In genomic region chr1:65149391-65149729, GRCh38 we compare ENCODE assay signal across 8 cellular contexts. TPM values are rescaled to one million over a fixed set of nuclear protein-coding genes. Genes with fewer than 3 reads are reported as not detected.
A peak's percentile ranks its signal among the peaks of the same experiment; 100 is the strongest.
DNase-seq lines count a peak whose midpoint lies in the region; ATAC-seq, FAIRE-seq and TF ChIP-seq lines count a peak whose summit lies in the region.

No MANE protein-coding gene starts in this region.

- no peak for TF ChIP-seq POLR2A in GM12878 (IDR thresholded peaks at IDR 0.05; ENCODE audit: low read depth, low read length)

- ATAC-seq in GM12878 (no peak), HG02571 (IDR thresholded peaks at IDR 0.05; ENCODE audit: unreplicated experiment) (no peak), GM21526 (IDR thresholded peaks at IDR 0.05; ENCODE audit: low FRiP score, unreplicated experiment) (no peak)

- WGBS in GM23248 (ENCODE audit: low coverage in 1 of 2, low lambda C conversion rate in 2 of 2, missing lambda C conversion rate in 2 of 2), 2 experiments = 13 to 19% methylated on average over 9 of the region's 9 CpGs
- WGBS in GM12878 (ENCODE audit: insufficient coverage, insufficient replicate concordance, low lambda C conversion rate, missing lambda C conversion rate) = 26% methylated on average over 9 of the region's 9 CpGs
- 0 to 1% methylated on average over 4 to 6 of the region's 9 CpGs for WGBS in mesodermal cell (ENCODE audit: insufficient coverage in 2 of 2), 2 experiments

- RAD21 ChIA-PET in GM12878 (lab: Charles Lee; ENCODE audit: unreplicated experiment) = interaction anchor here (1.0 to 1.2 kb wide), 2 partner anchors 18 to 60 kb away, joined by 3 to 6 read pairs; no protein-coding TSS in a partner anchor

- in situ Hi-C loops in GM23248 (cut with MboI) (no loop called here), GM12878 (cut with MboI) (no loop called here)

- H3K27me3 ChIP-seq in GM23248 (replicated peaks; ENCODE audit: insufficient read depth) (no peaks in the 10 kb centered on the region), GM12878 (replicated peaks in 1 of 2; ENCODE audit: control insufficient read depth in 2 of 2, insufficient read depth in 2 of 2, low read length in 1 of 2) (peaks cover 0 to 4% of the 10 kb centered on the region in 2 experiments; a peak in 1 of 4 replicates)

- SMC1A ChIA-PET in GM12878 (lab: Charles Lee; ENCODE audit: uncharacterized antibody, unreplicated experiment) = interaction anchor here (1.1 to 4.0 kb wide), 4 partner anchors 11 to 60 kb away, joined by 3 to 18 read pairs (median 7); no protein-coding TSS in a partner anchor

- POLR2A ChIA-PET in GM12878 (lab: Charles Lee) = interaction anchor here (0.9 to 1.5 kb wide), 3 partner anchors 16 to 183 kb away, joined by 3 read pairs; partner anchors contain the start of gene JAK1

- H3K9ac ChIP-seq in GM23248 (peak overlapping the region; percentile 78), GM12878 (ENCODE audit: control insufficient read depth, insufficient read depth, low read length) (peak overlapping the region; percentile 38)

- H3K9me3 ChIP-seq in GM23248 (ENCODE audit: low read depth) (no peaks in the 10 kb centered on the region), GM12878 (replicated peaks; ENCODE audit: control insufficient read depth, insufficient read depth, low read length) (no peaks in the 10 kb centered on the region), mesodermal cell (ENCODE audit: control insufficient read depth, low read length) (no peaks in the 10 kb centered on the region)

- DNase-seq in GM23248 (no peak), GM12878 (ENCODE audit: low read depth, low spot score) (no peak), HK-2 (ENCODE audit: unreplicated experiment) (no peak)
- DNase-seq in stimulated activated CD4-positive, alpha-beta T cell treated with anti-CD3 and anti-CD28 coated beads, Interleukin-1b, Interleukin-23, amount 100 ng/mL, for 48 hours = no peak

- FAIRE-seq in GM12878 (lab: Jason Lieb, UNC) = no peak

- 0 out of 2 replicates have a peak, but pooled peaks cover 6% of the 10 kb centered on the region for H3F3A ChIP-seq in GM23248 (ENCODE audit: insufficient read depth)

- H2AFZ ChIP-seq in GM23248 (peak overlapping the region; percentile 89), GM12878 (ENCODE audit: control insufficient read depth, low read depth, low read length) (no peak overlapping the region; the same call in 1 of the 2 replicates)

- H3K36me3 ChIP-seq in GM23248 (ENCODE audit: low read depth) (no peaks in the 10 kb centered on the region), GM12878 (ENCODE audit: control insufficient read depth in 2 of 2, insufficient read depth in 2 of 2, low read length in 1 of 2) (no peaks in the 10 kb centered on the region), mesodermal cell (ENCODE audit: control insufficient read depth, insufficient read depth, low read length) (no peaks in the 10 kb centered on the region)

- H3K4me1 ChIP-seq in GM23248 (ENCODE audit: insufficient read depth) (no peaks in the 10 kb centered on the region), GM12878 (ENCODE audit: control insufficient read depth, insufficient read depth, low read length) (peaks cover 5% of the 10 kb centered on the region; the same call in 1 of the 2 replicates), mesodermal cell (ENCODE audit: control insufficient read depth, insufficient read depth, low read length, poor library complexity, severe bottlenecking) (peaks cover 5% of the 10 kb centered on the region)

- intact Hi-C loops in GM12878 (cut with micrococcal nuclease; ENCODE audit: unreplicated experiment) = no loop called here

- no peaks in the 10 kb centered on the region for H3K9me2 ChIP-seq in GM23248 (ENCODE audit: insufficient read depth)

- TF ChIP-seq EP300 in GM12878 (IDR thresholded peaks at IDR 0.05; ENCODE audit: borderline replicate concordance in 1 of 2, control insufficient read depth in 1 of 2, low read depth in 2 of 2, low read length in 2 of 2) = no peak

- H4K20me1 ChIP-seq in GM23248 (ENCODE audit: insufficient read depth) (peaks cover 16% of the 10 kb centered on the region; the same call in 1 of the 2 replicates), GM12878 (ENCODE audit: control insufficient read depth, insufficient read depth) (no peaks in the 10 kb centered on the region)

- H3K27ac ChIP-seq in 22Rv1 = peak overlapping the region; percentile 73
- H3K27ac ChIP-seq in GM23248 = peak overlapping the region; percentile 23; the same call in 1 of the 2 replicates
- peak overlapping the region; percentile 55; the same call in 1 of the 2 replicates for H3K27ac ChIP-seq in GM12878 (ENCODE audit: control insufficient read depth, insufficient read depth)
- H3K27ac ChIP-seq in mesodermal cell (ENCODE audit: low read depth, low read length, severe bottlenecking) = no peak overlapping the region

- TF ChIP-seq CTCF in 22Rv1 (IDR thresholded peaks at IDR 0.05) = no peak
- TF ChIP-seq CTCF in GM12878 (IDR thresholded peaks at IDR 0.05 in 2 of 3, conservative IDR thresholded peaks at IDR 0.05 in 1 of 3; ENCODE audit: control insufficient read depth in 2 of 3, extremely low read depth in 1 of 3, insufficient read depth in 1 of 3, low read depth in 3 of 3, low read length in 3 of 3) = no peak

- H3K4me2 ChIP-seq in GM23248 (ENCODE audit: unreplicated experiment) = peak overlapping the region; percentile 86
- H3K4me2 ChIP-seq in GM12878 (ENCODE audit: control insufficient read depth, insufficient read depth) = peak overlapping the region; percentile 74

- H3K79me2 ChIP-seq in GM23248 (ENCODE audit: insufficient read depth) (peaks cover 53% of the 10 kb centered on the region), GM12878 (ENCODE audit: control insufficient read depth, insufficient read depth, low read length) (peaks cover 63% of the 10 kb centered on the region)

- TF ChIP-seq RAD21 in GM12878 (IDR thresholded peaks at IDR 0.05; ENCODE audit: insufficient read depth, low read depth, low read length) = no peak

- no TSS peak for BruUV-seq in GM12878 (replicated peaks; lab: Mats Ljungman, UMichigan)

- CTCF ChIA-PET in GM12878 (lab: Yijun Ruan, JAX) = interaction anchor here (1.1 to 3.7 kb wide), 4 partner anchors 9 to 60 kb away, joined by 3 to 15 read pairs (median 4); no protein-coding TSS in a partner anchor

- peak overlapping the region; percentile 82 for H3K4me3 ChIP-seq in GM23248
- H3K4me3 ChIP-seq in GM12878 = peak overlapping the region; percentile 87
- peak overlapping the region; percentile 64 for H3K4me3 ChIP-seq in mesodermal cell (ENCODE audit: extremely low read depth, insufficient read depth, low read length, poor library complexity, severe bottlenecking)

TF ChIP-seq in GM12878, 131 proteins besides CTCF, POLR2A, EP300 and RAD21:
- no peak for TF ChIP-seq RFX5 (IDR thresholded peaks at IDR 0.05; ENCODE audit: low read depth, low read length)
- no peak for TF ChIP-seq TAF1 (IDR thresholded peaks at IDR 0.05; ENCODE audit: borderline replicate concordance, low read depth, low read length)
- no peak for TF ChIP-seq ZNF622 (IDR thresholded peaks at IDR 0.05)
- no peak for TF ChIP-seq RUNX3 (IDR thresholded peaks at IDR 0.05; ENCODE audit: low read length)
- no peak for TF ChIP-seq WRNIP1 (IDR thresholded peaks at IDR 0.05; ENCODE audit: borderline replicate concordance, low read depth, low read length)
- TF ChIP-seq NFIC (IDR thresholded peaks at IDR 0.05; ENCODE audit: low read depth, low read length) = 0 out of 2 replicates have a peak, but pooled peaks have one; percentile 12
- no peak for TF ChIP-seq NRF1 (conservative IDR thresholded peaks at IDR 0.05; ENCODE audit: low read depth, low read length)
TF ChIP-seq in GM12878: peak in this region for 1.

RNA-seq across cellular contexts. Expression of gene AK4, which starts 1.4 kb away (rescaled TPM):
- total RNA-seq in GM23248 (2014; rRNA removed; shearing (Covaris generic)) = 49.1 and 65.4 TPM in 2 replicates
- polyA plus RNA-seq in GM23248 (2016; fragmentation: Nextera tagmentation; extraction: Ambion mirVana) (108 and 110 TPM in 2 replicates), GM12878 (2011; rRNA removed) (161 and 172 TPM in 2 replicates), GM12878 (2014; fragmentation: Illumina TruSeq; extraction: Trizol) (51.5 and 64.0 TPM in 2 replicates), GM12878 (2014; fragmentation: Nextera tagmentation; extraction: Ambion mirVana) (10 to 100 TPM; 23.9 to 26.9 TPM), GM12878 (2014; rRNA removed) (38.3 and 46.5 TPM in 2 replicates), GM12878 (2016; fragmentation: Nextera tagmentation; extraction: Ambion mirVana) (10 to 100 TPM; 68.6 to 76.5 TPM)
- 60.1 and 61.7 TPM in 2 replicates for total RNA-seq in GM12878 (2013; cell fraction: nucleolus; rRNA removed)
- total RNA-seq in GM12878 (2014; rRNA removed) (42.0 and 49.9 TPM in 2 replicates), GM12878 (2014; rRNA removed; fragmentation: Illumina TruSeq; extraction: Trizol) (28.6 and 31.0 TPM in 2 replicates), GM12878 (2021) (61.2 and 63.7 TPM in 2 replicates)
- 86.9 TPM for polyA plus RNA-seq in GM12878 (2011; ENCODE audit: low read depth)
- polyA plus RNA-seq in GM12878 (2011; cell fraction: cytosol; rRNA removed) = 88.7 and 144 TPM in 2 replicates
- polyA plus RNA-seq in GM12878 (2011; cell fraction: nucleus; rRNA removed) = 35.3 and 61.7 TPM in 2 replicates
- polyA plus RNA-seq in GM12878 (2012) = 67.8 and 107 TPM in 2 replicates
- polyA minus RNA-seq in GM12878 (2011; rRNA and poly(A)+ RNA removed) = 114 and 122 TPM in 2 replicates
- polyA minus RNA-seq in GM12878 (2011; cell fraction: cytosol; rRNA and poly(A)+ RNA removed) = 23.0 and 33.8 TPM in 2 replicates
- polyA minus RNA-seq in GM12878 (2011; cell fraction: nucleus; rRNA and poly(A)+ RNA removed) = 23.1 and 24.6 TPM in 2 replicates
- 5.0 TPM for polyA plus RNA-seq in mesodermal cell (2013, experiment 1 of 2)
- 6.6 TPM for polyA plus RNA-seq in mesodermal cell (2013, experiment 2 of 2)
